Comparison of ENCODE assay signal across 8 cellular contexts in the genomic region with DNA sequence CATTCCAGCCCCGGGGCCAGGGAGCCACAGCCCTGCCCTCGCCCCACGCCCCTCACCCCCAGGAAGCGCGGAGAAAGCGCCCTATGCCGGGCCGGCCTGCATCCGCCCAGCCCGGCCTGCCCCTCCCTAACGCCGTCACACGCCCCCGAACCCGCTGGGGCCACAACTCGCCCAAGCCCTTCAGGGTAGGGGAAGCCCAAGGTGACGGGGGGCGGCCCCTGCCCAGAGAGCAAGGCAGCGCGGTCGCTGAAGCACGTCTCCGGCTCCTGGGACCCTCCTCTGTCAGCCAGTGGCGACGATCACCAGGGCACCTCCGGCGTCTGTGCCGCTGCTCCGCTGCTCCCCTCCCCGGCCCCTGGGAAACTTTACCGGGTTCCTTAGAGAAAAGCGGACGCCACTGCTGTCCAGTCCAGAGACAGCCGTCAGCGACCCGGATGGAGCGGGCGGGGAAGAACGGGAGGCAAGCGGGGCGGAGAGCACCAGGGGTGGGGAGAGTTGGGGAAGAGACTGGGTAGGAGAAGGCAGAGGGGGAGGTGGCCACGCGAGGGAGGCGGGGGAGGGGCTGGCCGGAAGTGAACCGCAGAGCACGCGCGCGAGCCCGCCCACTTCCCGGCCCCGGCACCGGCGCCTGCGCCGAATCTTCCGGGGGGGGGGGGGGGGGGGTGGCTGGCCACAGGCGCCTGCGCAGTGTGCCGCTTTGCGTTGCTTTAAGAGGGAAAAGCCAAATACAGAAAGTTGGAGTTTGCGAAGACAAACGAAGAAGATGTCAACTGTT. TPM values are rescaled to one million over a fixed set of nuclear protein-coding genes. Genes with fewer than 3 reads are reported as not detected.
DNase-seq lines count a peak whose midpoint lies in the region; ATAC-seq and TF ChIP-seq lines count a peak whose summit lies in the region.

A gene with protein sequence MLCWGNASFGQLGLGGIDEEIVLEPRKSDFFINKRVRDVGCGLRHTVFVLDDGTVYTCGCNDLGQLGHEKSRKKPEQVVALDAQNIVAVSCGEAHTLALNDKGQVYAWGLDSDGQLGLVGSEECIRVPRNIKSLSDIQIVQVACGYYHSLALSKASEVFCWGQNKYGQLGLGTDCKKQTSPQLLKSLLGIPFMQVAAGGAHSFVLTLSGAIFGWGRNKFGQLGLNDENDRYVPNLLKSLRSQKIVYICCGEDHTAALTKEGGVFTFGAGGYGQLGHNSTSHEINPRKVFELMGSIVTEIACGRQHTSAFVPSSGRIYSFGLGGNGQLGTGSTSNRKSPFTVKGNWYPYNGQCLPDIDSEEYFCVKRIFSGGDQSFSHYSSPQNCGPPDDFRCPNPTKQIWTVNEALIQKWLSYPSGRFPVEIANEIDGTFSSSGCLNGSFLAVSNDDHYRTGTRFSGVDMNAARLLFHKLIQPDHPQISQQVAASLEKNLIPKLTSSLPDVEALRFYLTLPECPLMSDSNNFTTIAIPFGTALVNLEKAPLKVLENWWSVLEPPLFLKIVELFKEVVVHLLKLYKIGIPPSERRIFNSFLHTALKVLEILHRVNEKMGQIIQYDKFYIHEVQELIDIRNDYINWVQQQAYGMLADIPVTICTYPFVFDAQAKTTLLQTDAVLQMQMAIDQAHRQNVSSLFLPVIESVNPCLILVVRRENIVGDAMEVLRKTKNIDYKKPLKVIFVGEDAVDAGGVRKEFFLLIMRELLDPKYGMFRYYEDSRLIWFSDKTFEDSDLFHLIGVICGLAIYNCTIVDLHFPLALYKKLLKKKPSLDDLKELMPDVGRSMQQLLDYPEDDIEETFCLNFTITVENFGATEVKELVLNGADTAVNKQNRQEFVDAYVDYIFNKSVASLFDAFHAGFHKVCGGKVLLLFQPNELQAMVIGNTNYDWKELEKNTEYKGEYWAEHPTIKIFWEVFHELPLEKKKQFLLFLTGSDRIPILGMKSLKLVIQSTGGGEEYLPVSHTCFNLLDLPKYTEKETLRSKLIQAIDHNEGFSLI (minus strand): TSS at position 509 of the 775 bp plus-strand sequence. CDS start 2,175 bp downstream, outside the sequence.

- intact Hi-C loops in left ventricle myocardium superior (cut with micrococcal nuclease), result no loop called here
- intact Hi-C loops in prostate gland (cut with DNase I), result loop anchor here (10.0 kb wide), 3 partner anchors 190 to 260 kb away; a partner anchor contains a TSS

- no peaks in the 10 kb centered on the region for H3K36me3 ChIP-seq in prostate gland

- peak; percentile 89 for ATAC-seq in HG02678 (IDR thresholded peaks at IDR 0.05; ENCODE audit: unreplicated experiment)
- ATAC-seq in left ventricle myocardium superior, result peak; percentile 99

- no peaks in the 10 kb centered on the region for H3K4me1 ChIP-seq in prostate gland (replicated peaks)

- peak; percentile 73 for TF ChIP-seq POLR2A in prostate gland (IDR thresholded peaks at IDR 0.05)

- no peaks in the 10 kb centered on the region for H3K9me3 ChIP-seq in prostate gland

- DNase-seq in GM13976 (ENCODE audit: low spot score) (peak; percentile 95), NCI-H128 (lab: John Stamatoyannopoulos, UW; ENCODE audit: unreplicated experiment) (peak; percentile 10), T-helper 2 cell (peak; percentile 81 to 95 (median 87)), left ventricle myocardium superior (peak; percentile 96), prostate gland (ENCODE audit: low spot score) (peak; percentile 93), ureter (ENCODE audit: low spot score) (peak; percentile 96)

- in situ Hi-C loops in GM13976 (cut with MboI; ENCODE audit: low sequenced_read_pairs, unreplicated experiment), result no loop called here

- H3K4me3 ChIP-seq in prostate gland, result peak within 1 kb of the TSS; percentile 68 to 96

- H3K27ac ChIP-seq in angular gyrus (ENCODE audit: low read depth, low read length), result peak within 1 kb of the TSS; percentile 94
- H3K27ac ChIP-seq in prostate gland, result peak within 1 kb of the TSS; percentile 96 to 97

- TF ChIP-seq CTCF in GM13976 (IDR thresholded peaks at IDR 0.05; ENCODE audit: borderline replicate concordance, control extremely low read depth, extremely low read depth, insufficient read depth, missing control alignments) (no peak), prostate gland (IDR thresholded peaks at IDR 0.05) (peak in 1 of 4 experiments; percentile 0)

- WGBS in prostate gland, result under 1% methylated on average over 51 of the region's 64 CpGs

- H3K27me3 ChIP-seq in prostate gland (replicated peaks; ENCODE audit: insufficient read depth), result no peaks in the 10 kb centered on the region

RNA-seq across cellular contexts. Expression of the gene that starts here (rescaled TPM):
- total RNA-seq in left ventricle myocardium superior, result 28.3 TPM
- total RNA-seq in prostate gland, result 10 to 100 TPM; 27.7 to 40.6 TPM
- total RNA-seq in ureter, result 79.5 TPM

Comparison
In these comparisons a context has a peak if more than half of its experiments do, and no peak if none do; other contexts are left out.
1. Peak in every context shown above with its lines: DNase-seq, ATAC-seq, H3K4me3 ChIP-seq and H3K27ac ChIP-seq.
2. DNase-seq: peak in every context shown above with its lines; median percentile 96 in left ventricle myocardium superior; 96 in ureter; 95 in GM13976; 93 in prostate gland; 87 in T-helper 2 cell; 10 in NCI-H128.